Comparison of ENCODE assay signal across 1 cellular context in genomic region chr2:167827352-167828097, GRCh38.
TF ChIP-seq lines count a peak whose summit lies in the region.

No MANE protein-coding gene starts in this region.

TF ChIP-seq in HepG2, 621 proteins besides CTCF, POLR2A, EP300 and RAD21 (continued from another document and continues in another):
- TF ChIP-seq DNMT3B (CRISPR knock-in tag; conservative IDR thresholded peaks at IDR 0.05) = no peak
- TF ChIP-seq, protein P1, sequence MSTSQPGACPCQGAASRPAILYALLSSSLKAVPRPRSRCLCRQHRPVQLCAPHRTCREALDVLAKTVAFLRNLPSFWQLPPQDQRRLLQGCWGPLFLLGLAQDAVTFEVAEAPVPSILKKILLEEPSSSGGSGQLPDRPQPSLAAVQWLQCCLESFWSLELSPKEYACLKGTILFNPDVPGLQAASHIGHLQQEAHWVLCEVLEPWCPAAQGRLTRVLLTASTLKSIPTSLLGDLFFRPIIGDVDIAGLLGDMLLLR (CRISPR knock-in tag; IDR thresholded peaks at IDR 0.05) = peak; percentile 70; the same call in 1 of the 2 replicates
- TF ChIP-seq ARID2 (CRISPR knock-in tag; IDR thresholded peaks at IDR 0.05; ENCODE audit: borderline replicate concordance) = no peak; the same call in 1 of the 2 replicates
- TF ChIP-seq ZNF530 (CRISPR knock-in tag; IDR thresholded peaks at IDR 0.05; ENCODE audit: low read depth) = no peak
- TF ChIP-seq PITX1 (CRISPR knock-in tag; IDR thresholded peaks at IDR 0.05) = peak; percentile 97
- TF ChIP-seq, protein P2, sequence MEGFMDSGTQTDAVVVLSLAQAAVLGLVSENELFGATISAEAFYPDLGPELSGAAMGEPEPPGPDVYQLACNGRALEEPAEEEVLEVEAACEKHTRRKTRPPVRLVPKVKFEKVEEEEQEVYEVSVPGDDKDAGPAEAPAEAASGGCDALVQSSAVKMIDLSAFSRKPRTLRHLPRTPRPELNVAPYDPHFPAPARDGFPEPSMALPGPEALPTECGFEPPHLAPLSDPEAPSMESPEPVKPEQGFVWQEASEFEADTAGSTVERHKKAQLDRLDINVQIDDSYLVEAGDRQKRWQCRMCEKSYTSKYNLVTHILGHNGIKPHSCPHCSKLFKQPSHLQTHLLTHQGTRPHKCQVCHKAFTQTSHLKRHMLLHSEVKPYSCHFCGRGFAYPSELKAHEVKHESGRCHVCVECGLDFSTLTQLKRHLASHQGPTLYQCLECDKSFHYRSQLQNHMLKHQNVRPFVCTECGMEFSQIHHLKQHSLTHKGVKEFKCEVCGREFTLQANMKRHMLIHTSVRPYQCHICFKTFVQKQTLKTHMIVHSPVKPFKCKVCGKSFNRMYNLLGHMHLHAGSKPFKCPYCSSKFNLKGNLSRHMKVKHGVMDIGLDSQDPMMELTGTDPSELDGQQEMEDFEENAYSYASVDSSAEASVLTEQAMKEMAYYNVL (CRISPR knock-in tag; IDR thresholded peaks at IDR 0.05; ENCODE audit: borderline replicate concordance) = peak; percentile 67; the same call in 1 of the 2 replicates
- no peak for TF ChIP-seq TMF1 (CRISPR knock-in tag; IDR thresholded peaks at IDR 0.05; ENCODE audit: low read depth)
- peak; percentile 94 for TF ChIP-seq ZNF124 (CRISPR knock-in tag; IDR thresholded peaks at IDR 0.05)
- no peak for TF ChIP-seq AGO1 (IDR thresholded peaks at IDR 0.05; ENCODE audit: low read depth, low read length, poor library complexity, severe bottlenecking)
- TF ChIP-seq ARNTL (CRISPR knock-in tag; IDR thresholded peaks at IDR 0.05) = peak; percentile 88
- TF ChIP-seq RBM22 (optimal IDR thresholded peaks at IDR 0.05; ENCODE audit: low read length) = peak; percentile 53
- TF ChIP-seq, protein P3, sequence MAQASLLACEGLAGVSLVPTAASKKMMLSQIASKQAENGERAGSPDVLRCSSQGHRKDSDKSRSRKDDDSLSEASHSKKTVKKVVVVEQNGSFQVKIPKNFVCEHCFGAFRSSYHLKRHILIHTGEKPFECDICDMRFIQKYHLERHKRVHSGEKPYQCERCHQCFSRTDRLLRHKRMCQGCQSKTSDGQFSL (CRISPR knock-in tag; IDR thresholded peaks at IDR 0.05) = peak; percentile 72
- TF ChIP-seq ZSCAN20 (CRISPR knock-in tag; IDR thresholded peaks at IDR 0.05; ENCODE audit: borderline replicate concordance) = peak; percentile 98
- no peak for TF ChIP-seq ZNF550 (CRISPR knock-in tag; IDR thresholded peaks at IDR 0.05; ENCODE audit: borderline replicate concordance)
- peak; percentile 92; the same call in 1 of the 2 replicates for TF ChIP-seq BRD4 (CRISPR knock-in tag; IDR thresholded peaks at IDR 0.05)
- no peak for TF ChIP-seq CCAR2 (optimal IDR thresholded peaks at IDR 0.05; ENCODE audit: low read depth, low read length)
- TF ChIP-seq ZSCAN30 (CRISPR knock-in tag; IDR thresholded peaks at IDR 0.05) = no peak
- no peak for TF ChIP-seq MATR3 (CRISPR knock-in tag; IDR thresholded peaks at IDR 0.05)
- no peak for TF ChIP-seq NFE2L2 (IDR thresholded peaks at IDR 0.05; ENCODE audit: low read length)
- peak; percentile 93 for TF ChIP-seq MAX (IDR thresholded peaks at IDR 0.05)
- peak; percentile 83 for TF ChIP-seq ZNF563 (CRISPR knock-in tag; IDR thresholded peaks at IDR 0.05)
- TF ChIP-seq ZNF782 (CRISPR knock-in tag; IDR thresholded peaks at IDR 0.05; ENCODE audit: borderline replicate concordance) = peak; percentile 96; the same call in 1 of the 2 replicates
- TF ChIP-seq HOMEZ (CRISPR knock-in tag; IDR thresholded peaks at IDR 0.05; ENCODE audit: low read depth) = peak; percentile 100
- peak; percentile 90 for TF ChIP-seq XRCC5 (optimal IDR thresholded peaks at IDR 0.05; ENCODE audit: low read length)
- peak; percentile 72; the same call in 1 of the 2 replicates for TF ChIP-seq SP140L (CRISPR knock-in tag; IDR thresholded peaks at IDR 0.05; ENCODE audit: borderline replicate concordance)
- TF ChIP-seq THYN1 (CRISPR knock-in tag; IDR thresholded peaks at IDR 0.05; ENCODE audit: borderline replicate concordance, low read depth) = 0 out of 2 replicates have a peak, but pooled peaks have one; percentile 62
- no peak for TF ChIP-seq RFX1 (IDR thresholded peaks at IDR 0.05)
- TF ChIP-seq CEBPZ (IDR thresholded peaks at IDR 0.05; ENCODE audit: low read length) = no peak
- peak; percentile 87 for TF ChIP-seq YEATS2 (CRISPR knock-in tag; IDR thresholded peaks at IDR 0.05; ENCODE audit: borderline replicate concordance)
- TF ChIP-seq, protein P4, sequence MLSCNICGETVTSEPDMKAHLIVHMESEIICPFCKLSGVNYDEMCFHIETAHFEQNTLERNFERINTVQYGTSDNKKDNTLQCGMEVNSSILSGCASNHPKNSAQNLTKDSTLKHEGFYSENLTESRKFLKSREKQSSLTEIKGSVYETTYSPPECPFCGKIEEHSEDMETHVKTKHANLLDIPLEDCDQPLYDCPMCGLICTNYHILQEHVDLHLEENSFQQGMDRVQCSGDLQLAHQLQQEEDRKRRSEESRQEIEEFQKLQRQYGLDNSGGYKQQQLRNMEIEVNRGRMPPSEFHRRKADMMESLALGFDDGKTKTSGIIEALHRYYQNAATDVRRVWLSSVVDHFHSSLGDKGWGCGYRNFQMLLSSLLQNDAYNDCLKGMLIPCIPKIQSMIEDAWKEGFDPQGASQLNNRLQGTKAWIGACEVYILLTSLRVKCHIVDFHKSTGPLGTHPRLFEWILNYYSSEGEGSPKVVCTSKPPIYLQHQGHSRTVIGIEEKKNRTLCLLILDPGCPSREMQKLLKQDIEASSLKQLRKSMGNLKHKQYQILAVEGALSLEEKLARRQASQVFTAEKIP (CRISPR knock-in tag; IDR thresholded peaks at IDR 0.05; ENCODE audit: borderline replicate concordance) = no peak
- TF ChIP-seq SRSF9 (IDR thresholded peaks at IDR 0.05; ENCODE audit: borderline replicate concordance, insufficient read depth, low read depth, low read length, poor library complexity, severe bottlenecking) = no peak
- no peak for TF ChIP-seq SCMH1 (CRISPR knock-in tag; IDR thresholded peaks at IDR 0.05; ENCODE audit: borderline replicate concordance)
- no peak for TF ChIP-seq PAX8 (CRISPR knock-in tag; IDR thresholded peaks at IDR 0.05; ENCODE audit: borderline replicate concordance)
- no peak for TF ChIP-seq NR3C1 (CRISPR knock-in tag; IDR thresholded peaks at IDR 0.05)
- TF ChIP-seq HDAC6 (IDR thresholded peaks at IDR 0.05; ENCODE audit: low read depth, low read length) = no peak
- TF ChIP-seq, protein P5, sequence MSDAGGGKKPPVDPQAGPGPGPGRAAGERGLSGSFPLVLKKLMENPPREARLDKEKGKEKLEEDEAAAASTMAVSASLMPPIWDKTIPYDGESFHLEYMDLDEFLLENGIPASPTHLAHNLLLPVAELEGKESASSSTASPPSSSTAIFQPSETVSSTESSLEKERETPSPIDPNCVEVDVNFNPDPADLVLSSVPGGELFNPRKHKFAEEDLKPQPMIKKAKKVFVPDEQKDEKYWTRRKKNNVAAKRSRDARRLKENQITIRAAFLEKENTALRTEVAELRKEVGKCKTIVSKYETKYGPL (CRISPR knock-in tag; IDR thresholded peaks at IDR 0.05) = peak; percentile 92
- peak; percentile 31; the same call in 1 of the 2 replicates for TF ChIP-seq SSRP1 (CRISPR knock-in tag; IDR thresholded peaks at IDR 0.05)
- no peak for TF ChIP-seq DNMT1 (CRISPR knock-in tag; IDR thresholded peaks at IDR 0.05)
- no peak for TF ChIP-seq ATAD3A (CRISPR knock-in tag; IDR thresholded peaks at IDR 0.05)
- 0 out of 2 replicates have a peak, but pooled peaks have one; percentile 72 for TF ChIP-seq ZNF101 (CRISPR knock-in tag; IDR thresholded peaks at IDR 0.05; ENCODE audit: borderline replicate concordance, low read depth)
- no peak; the same call in 1 of the 2 replicates for TF ChIP-seq AFF4 (CRISPR knock-in tag; IDR thresholded peaks at IDR 0.05)
- TF ChIP-seq SP5 (CRISPR knock-in tag; IDR thresholded peaks at IDR 0.05; ENCODE audit: borderline replicate concordance, low read depth) = 0 out of 2 replicates have a peak, but pooled peaks have one; percentile 55
- TF ChIP-seq SIX1 (CRISPR knock-in tag; IDR thresholded peaks at IDR 0.05; ENCODE audit: borderline replicate concordance) = peak; percentile 89
- peak; percentile 40; the same call in 1 of the 2 replicates for TF ChIP-seq SAFB2 (CRISPR knock-in tag; IDR thresholded peaks at IDR 0.05; ENCODE audit: borderline replicate concordance, low read depth)
- TF ChIP-seq JDP2 (CRISPR knock-in tag; IDR thresholded peaks at IDR 0.05; ENCODE audit: borderline replicate concordance) = peak; percentile 45; the same call in 1 of the 2 replicates
- no peak for TF ChIP-seq ZNF468 (CRISPR knock-in tag; IDR thresholded peaks at IDR 0.05)
- no peak for TF ChIP-seq AGO2 (optimal IDR thresholded peaks at IDR 0.05; ENCODE audit: low read depth, low read length)
- TF ChIP-seq CC2D1A (CRISPR knock-in tag; IDR thresholded peaks at IDR 0.05) = no peak
- TF ChIP-seq, protein P6, sequence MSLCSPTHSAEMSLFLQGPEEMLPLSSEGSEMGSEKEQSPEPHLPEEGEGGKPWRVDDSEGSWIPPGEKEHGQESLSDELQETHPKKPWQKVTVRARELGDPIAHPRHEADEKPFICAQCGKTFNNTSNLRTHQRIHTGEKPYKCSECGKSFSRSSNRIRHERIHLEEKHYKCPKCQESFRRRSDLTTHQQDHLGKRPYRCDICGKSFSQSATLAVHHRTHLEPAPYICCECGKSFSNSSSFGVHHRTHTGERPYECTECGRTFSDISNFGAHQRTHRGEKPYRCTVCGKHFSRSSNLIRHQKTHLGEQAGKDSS (CRISPR knock-in tag; IDR thresholded peaks at IDR 0.05; ENCODE audit: borderline replicate concordance, low read depth) = peak; percentile 97
